12 cellular contexts compared by ENCODE assay signal in genomic region chr16:89485701-89486246, GRCh38. TPM values are rescaled to one million over a fixed set of nuclear protein-coding genes. Genes with fewer than 3 reads are reported as not detected.
DNase-seq lines count a peak whose midpoint lies in the region; ATAC-seq and TF ChIP-seq lines count a peak whose summit lies in the region.
"Had no signal": no experiment of that assay in that cellular context is flagged by ENCODE, and none has a peak within 500 bp of the region (broad histone marks: within the 10 kb centered on the region; RNA-seq: fewer than 3 reads in every experiment).

No MANE protein-coding gene starts in this region.

- WGBS in IMR-90 (ENCODE audit: extremely low coverage in 2 of 2, insufficient read length in 1 of 2), 2 experiments = 64% methylated on average over 3 of the region's 4 CpGs; no CpG with 5 or more reads in 1 of the 2 experiments

- H3K36me3 Mint-ChIP-seq in CD4-positive, CD25-positive, alpha-beta regulatory T cell = peaks cover 18% of the 10 kb centered on the region
- peaks cover 16% of the 10 kb centered on the region for H3K36me3 Mint-ChIP-seq in activated naive CD8-positive, alpha-beta T cell
- H3K36me3 Mint-ChIP-seq in naive thymus-derived CD8-positive, alpha-beta T cell = peaks cover 0 to 24% (median 2%) of the 10 kb centered on the region in 3 donors

- peaks cover 84% of the 10 kb centered on the region for H4K20me1 ChIP-seq in IMR-90 (ENCODE audit: insufficient read depth, low read length)

- no peak overlapping the region for H2BK120ac ChIP-seq in IMR-90 (ENCODE audit: low read depth, low read length)

- no peak overlapping the region for H3K14ac ChIP-seq in IMR-90 (replicated peaks; ENCODE audit: low read depth, low read length)

- H2BK5ac ChIP-seq in IMR-90 (ENCODE audit: low read depth, low read length, poor library complexity, severe bottlenecking) = no peak overlapping the region

- no peaks in the 10 kb centered on the region for H3K36me3 ChIP-seq in CD4-positive, CD25-positive, alpha-beta regulatory T cell (ENCODE audit: control insufficient read depth, insufficient read depth, low read length)
- no peaks in the 10 kb centered on the region for H3K36me3 ChIP-seq in IMR-90 (ENCODE audit: control insufficient read depth, insufficient read depth, low read length)

- CTCF ChIA-PET in IMR-90 (lab: Yijun Ruan, JAX) = interaction anchor here (0.7 kb wide), 1 partner anchor 44 kb away, joined by 3 read pairs; no protein-coding TSS in a partner anchor

- H2AFZ ChIP-seq in IMR-90 (replicated peaks; ENCODE audit: low read length, poor library complexity) = no peak overlapping the region

- no peak for TF ChIP-seq RAD21 in IMR-90 (IDR thresholded peaks at IDR 0.05; ENCODE audit: low read length)

- no peak overlapping the region for H3K4ac ChIP-seq in IMR-90 (ENCODE audit: low read depth, low read length)

- intact Hi-C loops in IMR-90 (cut with micrococcal nuclease) = no loop called here

- H4K91ac ChIP-seq in IMR-90 (ENCODE audit: insufficient read depth, low read depth, low read length) = no peak overlapping the region

- H4K5ac ChIP-seq in IMR-90 (ENCODE audit: low read depth, low read length) = no peak overlapping the region

- H3K23ac ChIP-seq in IMR-90 (ENCODE audit: low read depth, low read length) = peak overlapping the region; percentile 18; the same call in 1 of the 2 replicates

- H3K4me3 ChIP-seq in CD4-positive, CD25-positive, alpha-beta regulatory T cell (ENCODE audit: low read depth, low read length) = peak overlapping the region; percentile 94
- no peak overlapping the region for H3K4me3 ChIP-seq in IMR-90 (ENCODE audit: insufficient read depth, low read depth, low read length)

- H3K79me1 ChIP-seq in IMR-90 (ENCODE audit: low read depth in 1 of 2, low read length in 2 of 2) = peaks cover 0 to 60% of the 10 kb centered on the region in 2 experiments; a peak in 2 of 4 replicates

- no peak overlapping the region for H2AK5ac ChIP-seq in IMR-90 (ENCODE audit: low read depth, low read length)

- peak overlapping the region; percentile 97 for H3K27ac ChIP-seq in CD4-positive, CD25-positive, alpha-beta regulatory T cell (ENCODE audit: insufficient read depth, low read length, poor library complexity, severe bottlenecking)
- H3K27ac ChIP-seq in IMR-90 (ENCODE audit: insufficient read depth, low read length) = no peak overlapping the region

- no TSS peak for BruUV-seq in IMR-90 (replicated peaks; lab: Mats Ljungman, UMichigan)

- TF ChIP-seq POLR2A in IMR-90 (IDR thresholded peaks at IDR 0.05; ENCODE audit: low read depth, low read length) = no peak

- in situ Hi-C loops in IMR-90 (cut with MboI; ENCODE audit: low sequenced_read_pairs) = no loop called here
- in situ Hi-C loops in GM13977 (cut with MboI; ENCODE audit: low pct_unique_long_range_greater_than_20kb, low sequenced_read_pairs, unreplicated experiment) = no loop called here

- no peak for DNase-seq in CD4-positive, CD25-positive, alpha-beta regulatory T cell
- DNase-seq in IMR-90 (no peak), RKO (ENCODE audit: low spot score) (no peak), MV-4-11 (lab: John Stamatoyannopoulos, UW) (no peak), GM13977 (ENCODE audit: low spot score) (no peak), LoVo (ENCODE audit: low spot score) (no peak)
- no peak for DNase-seq in naive thymus-derived CD8-positive, alpha-beta T cell
- DNase-seq: central memory CD4-positive, alpha-beta T cell; foreskin fibroblast; SHP77 treated with DMSO at 0.1 percent for 48 hours had no signal

- H3K27ac Mint-ChIP-seq in CD4-positive, CD25-positive, alpha-beta regulatory T cell = peak overlapping the region; percentile 94 to 98 (median 96)
- peak overlapping the region; percentile 93 for H3K27ac Mint-ChIP-seq in activated naive CD8-positive, alpha-beta T cell
- peak overlapping the region; percentile 87 to 99 (median 96) for H3K27ac Mint-ChIP-seq in naive thymus-derived CD8-positive, alpha-beta T cell

- H3K9me3 Mint-ChIP-seq in CD4-positive, CD25-positive, alpha-beta regulatory T cell = peaks cover 0 to 2% (median 0%) of the 10 kb centered on the region in 7 donors
- no peaks in the 10 kb centered on the region for H3K9me3 Mint-ChIP-seq in activated naive CD8-positive, alpha-beta T cell (ENCODE audit: low read depth)
- H3K9me3 Mint-ChIP-seq in naive thymus-derived CD8-positive, alpha-beta T cell = no peaks in the 10 kb centered on the region

- H3K9ac ChIP-seq in IMR-90 (ENCODE audit: low read depth, low read length) = no peak overlapping the region

- peaks cover 35 to 82% (median 69%) of the 10 kb centered on the region in 4 donors for H3K4me1 Mint-ChIP-seq in CD4-positive, CD25-positive, alpha-beta regulatory T cell
- peaks cover 80% of the 10 kb centered on the region for H3K4me1 Mint-ChIP-seq in activated naive CD8-positive, alpha-beta T cell (ENCODE audit: low read depth)
- H3K4me1 Mint-ChIP-seq in naive thymus-derived CD8-positive, alpha-beta T cell = peaks cover 56 to 86% (median 81%) of the 10 kb centered on the region in 4 donors

- no peak overlapping the region for H2BK15ac ChIP-seq in IMR-90 (ENCODE audit: low read depth, low read length)

- TF ChIP-seq CTCF in IMR-90 (conservative IDR thresholded peaks at IDR 0.05; ENCODE audit: low read depth, low read length) (no peak), GM13977 (IDR thresholded peaks at IDR 0.05; ENCODE audit: extremely low read depth, insufficient read depth, missing control alignments) (no peak)

- no peaks in the 10 kb centered on the region for H3K9me3 ChIP-seq in CD4-positive, CD25-positive, alpha-beta regulatory T cell (ENCODE audit: control insufficient read depth in 2 of 2, low read length in 2 of 2)
- no peaks in the 10 kb centered on the region for H3K9me3 ChIP-seq in IMR-90 (ENCODE audit: control insufficient read depth, insufficient read depth, low read length)

- peaks cover 82% of the 10 kb centered on the region for H3K4me1 ChIP-seq in CD4-positive, CD25-positive, alpha-beta regulatory T cell (ENCODE audit: control insufficient read depth, insufficient read depth, low read length, poor library complexity, severe bottlenecking)
- H3K4me1 ChIP-seq in IMR-90 (ENCODE audit: control insufficient read depth, insufficient read depth, low read length) = peaks cover 27% of the 10 kb centered on the region

- ATAC-seq in CD4-positive, CD25-positive, alpha-beta regulatory T cell (ENCODE audit: low read depth in 2 of 2) = no peak
- ATAC-seq in IMR-90 (ENCODE audit: low read depth) = no peak
- no peak for ATAC-seq in naive thymus-derived CD8-positive, alpha-beta T cell
- ATAC-seq: right cardiac atrium had no signal

- H2AK9ac ChIP-seq in IMR-90 (replicated peaks; ENCODE audit: low read depth, low read length, poor library complexity) = no peak overlapping the region

- no peak overlapping the region for H4K8ac ChIP-seq in IMR-90 (ENCODE audit: low read depth in 2 of 2, low read length in 2 of 2)

- dilution Hi-C loops in IMR-90 (cut with HindIII; ENCODE audit: low sequenced_read_pairs, unreplicated experiment) = no loop called here

- POLR2A ChIA-PET in IMR-90 (lab: Charles Lee; ENCODE audit: unreplicated experiment) = no interaction called here
- POLR2A ChIA-PET in naive thymus-derived CD8-positive, alpha-beta T cell (lab: Charles Lee) = interaction anchor here (0.7 to 6.5 kb wide), 13 partner anchors 9 to 128 kb away, joined by 3 to 60 read pairs (median 4); partner anchors contain the start of gene SPG7

- peak overlapping the region; percentile 85 to 95 (median 90) for H3K4me3 Mint-ChIP-seq in CD4-positive, CD25-positive, alpha-beta regulatory T cell
- peak overlapping the region; percentile 84 for H3K4me3 Mint-ChIP-seq in activated naive CD8-positive, alpha-beta T cell
- H3K4me3 Mint-ChIP-seq in naive thymus-derived CD8-positive, alpha-beta T cell = peak overlapping the region; percentile 73 to 94 (median 89)

- no peak overlapping the region; the same call in 1 of the 2 replicates for H3K4me2 ChIP-seq in IMR-90 (ENCODE audit: low read depth, low read length)

- H3K56ac ChIP-seq in IMR-90 (ENCODE audit: extremely low read depth, insufficient read depth, low read length) = no peak overlapping the region

- H3K18ac ChIP-seq in IMR-90 (ENCODE audit: low read depth, low read length) = no peak overlapping the region

- no peak overlapping the region for H2BK20ac ChIP-seq in IMR-90 (ENCODE audit: low read depth, low read length)

- H3K27me3 Mint-ChIP-seq in CD4-positive, CD25-positive, alpha-beta regulatory T cell = peaks cover 6% of the 10 kb centered on the region
- H3K27me3 Mint-ChIP-seq in activated naive CD8-positive, alpha-beta T cell = no peaks in the 10 kb centered on the region
- H3K27me3 Mint-ChIP-seq in naive thymus-derived CD8-positive, alpha-beta T cell = no peaks in the 10 kb centered on the region

- H3K9me1 ChIP-seq in IMR-90 (ENCODE audit: insufficient read depth, low read length) = peaks cover 42% of the 10 kb centered on the region

- H3K27me3 ChIP-seq in CD4-positive, CD25-positive, alpha-beta regulatory T cell (ENCODE audit: control insufficient read depth, insufficient read depth, low read length) = no peaks in the 10 kb centered on the region
- H3K27me3 ChIP-seq in IMR-90 (ENCODE audit: control insufficient read depth, insufficient read depth, low read length) = no peaks in the 10 kb centered on the region

TF ChIP-seq in IMR-90, 13 proteins besides CTCF, POLR2A, EP300 and RAD21 (continues in another document):
- TF ChIP-seq MAZ (IDR thresholded peaks at IDR 0.05; ENCODE audit: borderline replicate concordance, low read depth, low read length) = no peak
- no peak for TF ChIP-seq BHLHE40 (IDR thresholded peaks at IDR 0.05; ENCODE audit: low read depth, low read length)

RNA-seq across cellular contexts. Expression of gene ANKRD11, which starts 4.6 kb away (rescaled TPM):
- total RNA-seq in CD4-positive, CD25-positive, alpha-beta regulatory T cell = 323 TPM
- 10 to 100 TPM in 3 of 4 donors, 1 to 10 TPM in 1; 8.7 to 19.4 (median 14.3) TPM for polyA plus RNA-seq in CD4-positive, CD25-positive, alpha-beta regulatory T cell
- total RNA-seq in IMR-90 (2012; rRNA removed) = 28.1 and 46.8 TPM in 2 replicates
- 67.8 and 71.9 TPM in 2 replicates for polyA plus RNA-seq in IMR-90 (2012; rRNA removed)
- 50.6 and 79.2 TPM in 2 replicates for polyA plus RNA-seq in IMR-90 (2012; cell fraction: cytosol; rRNA removed)
- polyA plus RNA-seq in IMR-90 (2012; cell fraction: nucleus; rRNA removed; ENCODE audit: low replicate concordance) = 174 and 231 TPM in 2 replicates
- total RNA-seq in naive thymus-derived CD8-positive, alpha-beta T cell = 100 to 1,000 TPM; 326 to 328 TPM
- polyA plus RNA-seq in naive thymus-derived CD8-positive, alpha-beta T cell = 10 to 100 TPM in 2 of 3 donors, 1 to 10 TPM in 1; 8.9 to 61.1 (median 13.9) TPM

RNA-seq across cellular contexts. Expression of gene SPG7, which starts 22.4 kb away (rescaled TPM):
- total RNA-seq in CD4-positive, CD25-positive, alpha-beta regulatory T cell = 184 TPM
- 10 to 100 TPM; 34.4 to 41.4 (median 38.1) TPM for polyA plus RNA-seq in CD4-positive, CD25-positive, alpha-beta regulatory T cell
- total RNA-seq in IMR-90 (2012; rRNA removed) = 95.3 and 96.8 TPM in 2 replicates
- polyA plus RNA-seq in IMR-90 (2012; rRNA removed) = 82.8 and 94.6 TPM in 2 replicates
- 49.9 and 71.5 TPM in 2 replicates for polyA plus RNA-seq in IMR-90 (2012; cell fraction: cytosol; rRNA removed)
- 594 and 800 TPM in 2 replicates for polyA plus RNA-seq in IMR-90 (2012; cell fraction: nucleus; rRNA removed; ENCODE audit: low replicate concordance)
- total RNA-seq in naive thymus-derived CD8-positive, alpha-beta T cell = 100 to 1,000 TPM; 164 to 169 TPM
- polyA plus RNA-seq in naive thymus-derived CD8-positive, alpha-beta T cell = 10 to 100 TPM; 44.8 to 58.2 (median 44.9) TPM
